In genomic region chr16:84501077-84501735, GRCh38 we compare ENCODE assay signal across 15 cellular contexts. TPM values are rescaled to one million over a fixed set of nuclear protein-coding genes. Genes with fewer than 3 reads are reported as not detected.
DNase-seq lines count a peak whose midpoint lies in the region; ATAC-seq and TF ChIP-seq lines count a peak whose summit lies in the region.
"Had no signal": no experiment of that assay in that cellular context is flagged by ENCODE, and none has a peak within 500 bp of the region (broad histone marks: within the 10 kb centered on the region; RNA-seq: fewer than 3 reads in every experiment).

No MANE protein-coding gene starts in this region.

- H3K36me3 Mint-ChIP-seq in chondrocyte (ENCODE audit: low read depth) (peaks cover 3% of the 10 kb centered on the region), neural crest cell (ENCODE audit: low read depth) (peaks cover 11% of the 10 kb centered on the region)

- H3K4me1 Mint-ChIP-seq in chondrocyte (ENCODE audit: low read depth), result peaks cover 31% of the 10 kb centered on the region
- H3K4me1 Mint-ChIP-seq in neural crest cell, result peaks cover 29% of the 10 kb centered on the region

- H3K4me3 Mint-ChIP-seq in chondrocyte (ENCODE audit: unreplicated experiment) (no peak overlapping the region), neural crest cell (no peak overlapping the region)
- H3K4me3 Mint-ChIP-seq: activated CD4-positive, alpha-beta memory T cell treated with anti-CD3 and anti-CD28 coated beads, Interleukin-2, amount 10 ng/mL, durations not matched to agents 7 days and 5 days; activated naive CD8-positive, alpha-beta T cell; mesothelial cell of epicardium; T-cell had no signal

- DNase-seq in AG20443 (ENCODE audit: low spot score), result peak; percentile 52
- peak; percentile 74 for DNase-seq in LHCN-M2 (ENCODE audit: low read depth)
- peak; percentile 66 for DNase-seq in chondrocyte (ENCODE audit: low spot score)
- DNase-seq in neural crest cell (ENCODE audit: low read depth, low spot score), result no peak
- DNase-seq in SHP77 treated with DMSO at 0.1 percent for 48 hours (lab: John Stamatoyannopoulos, UW), result no peak
- no peak for DNase-seq in G401 (ENCODE audit: low spot score)
- DNase-seq: activated CD4-positive, alpha-beta memory T cell treated with anti-CD3 and anti-CD28 coated beads, Interleukin-2, amount 10 ng/mL, durations not matched to agents 7 days and 5 days; heart right ventricle; NCI-H1105 treated with DMSO at 0.1 percent for 48 hours; NCI-H748 treated with DMSO at 0.1 percent for 48 hours; T-cell had no signal

- in situ Hi-C loops in G401 (cut with HindIII; ENCODE audit: low sequenced_read_pairs), result no loop called here

- H3K27ac Mint-ChIP-seq in chondrocyte (ENCODE audit: unreplicated experiment) (no peak overlapping the region), neural crest cell (ENCODE audit: unreplicated experiment) (peak overlapping the region; percentile 50)
- H3K27ac Mint-ChIP-seq: activated CD4-positive, alpha-beta memory T cell treated with anti-CD3 and anti-CD28 coated beads, Interleukin-2, amount 10 ng/mL, durations not matched to agents 7 days and 5 days; activated naive CD8-positive, alpha-beta T cell; mesothelial cell of epicardium; T-cell had no signal

- no peaks in the 10 kb centered on the region for H3K27me3 Mint-ChIP-seq in chondrocyte (ENCODE audit: low read depth)
- no peaks in the 10 kb centered on the region for H3K27me3 Mint-ChIP-seq in neural crest cell (ENCODE audit: low read depth)
- H3K27me3 Mint-ChIP-seq: activated CD4-positive, alpha-beta memory T cell treated with anti-CD3 and anti-CD28 coated beads, Interleukin-2, amount 10 ng/mL, durations not matched to agents 7 days and 5 days; activated naive CD8-positive, alpha-beta T cell; T-cell had no signal

- TF ChIP-seq CTCF in chondrocyte (IDR thresholded peaks at IDR 0.05), result no peak
- no peak for TF ChIP-seq CTCF in neural crest cell (conservative IDR thresholded peaks at IDR 0.05)

- H3K9me3 Mint-ChIP-seq in chondrocyte (ENCODE audit: low read depth) (no peaks in the 10 kb centered on the region), neural crest cell (no peaks in the 10 kb centered on the region)
- H3K9me3 Mint-ChIP-seq: activated CD4-positive, alpha-beta memory T cell treated with anti-CD3 and anti-CD28 coated beads, Interleukin-2, amount 10 ng/mL, durations not matched to agents 7 days and 5 days; mesothelial cell of epicardium; T-cell had no signal

- no peak for ATAC-seq in HG02870 (IDR thresholded peaks at IDR 0.05; ENCODE audit: unreplicated experiment)
- ATAC-seq in activated CD4-positive, CD25-positive, alpha-beta regulatory T cell treated with anti-CD3 and anti-CD28 coated beads, Interleukin-2, amount 50 U/mL, for 24 hours, result no peak
- ATAC-seq: heart right ventricle, T-cell had no signal

RNA-seq across cellular contexts. Expression of gene MEAK7, which starts 3.3 kb away (rescaled TPM):
- 15.3 and 17.2 TPM in 2 replicates for total RNA-seq in LHCN-M2 (2014; rRNA removed)
- polyA plus RNA-seq in LHCN-M2 (2012), result 26.7 TPM
- 21.0 to 27.9 TPM (median 26.8 TPM) in 3 replicates for total RNA-seq in chondrocyte
- total RNA-seq in neural crest cell, result 29.5 and 30.8 TPM in 2 replicates
- total RNA-seq in G401 (2014; rRNA removed; shearing (Covaris generic)), result 6.0 and 16.5 TPM in 2 replicates

Comparison
In these comparisons a context has a peak if more than half of its experiments do, and no peak if none do; other contexts are left out.
1. DNase-seq: peak in AG20443 (single experiment), LHCN-M2 (single experiment) and chondrocyte (single experiment); none in neural crest cell (single experiment), SHP77 treated with DMSO at 0.1 percent for 48 hours (single experiment) and G401 (single experiment).